ENCODE assay signal across 16 cellular contexts in the genomic region with DNA sequence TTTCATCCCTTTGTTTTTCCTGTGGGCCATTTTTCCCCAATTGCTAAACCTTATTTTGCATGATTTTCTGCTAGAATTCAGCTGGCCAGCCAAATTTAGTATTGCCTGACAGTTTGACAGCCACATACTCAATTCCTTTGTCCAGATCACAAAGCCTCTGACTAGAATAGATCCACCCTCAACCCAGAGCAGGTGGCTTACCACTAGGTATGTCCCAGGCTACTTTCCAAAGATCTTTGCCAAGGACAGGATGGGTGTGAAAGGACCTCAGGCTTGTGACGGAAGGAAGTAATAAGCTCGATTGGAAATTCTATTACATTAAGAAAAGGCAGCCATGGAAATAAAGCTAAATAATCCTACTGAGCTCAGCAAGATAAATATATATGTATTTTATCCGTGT.
"Had no signal": no experiment of that assay in that cellular context is flagged by ENCODE, and none has a peak within 500 bp of the region (broad histone marks: within the 10 kb centered on the region; RNA-seq: fewer than 3 reads in every experiment).

No MANE protein-coding gene starts in this region.

- H3K27ac ChIP-seq: coronary artery, dorsolateral prefrontal cortex, esophagus muscularis mucosa, foreskin keratinocyte, gastroesophageal sphincter, heart left ventricle, left lung, lower lobe of right lung had no signal

- H3K4me3 ChIP-seq: coronary artery, dorsolateral prefrontal cortex, esophagus muscularis mucosa, gastroesophageal sphincter, heart left ventricle, left lung, lower lobe of right lung, mucosa of descending colon had no signal

- DNase-seq: dermis blood vessel endothelial cell; effector CD4-positive, alpha-beta T cell; effector memory CD4-positive, alpha-beta T cell; foreskin keratinocyte; heart left ventricle; hippocampal formation; left cardiac atrium; left lung; left ventricle myocardium superior; lower lobe of right lung; mesenchymal stem cell; mucosa of descending colon had no signal

- H3K27me3 ChIP-seq: dorsolateral prefrontal cortex, esophagus muscularis mucosa, foreskin keratinocyte, gastroesophageal sphincter, heart left ventricle, left lung had no signal

- ATAC-seq: foreskin keratinocyte, gastroesophageal sphincter, heart left ventricle, left cardiac atrium, left lung, left ventricle myocardium superior, lower lobe of right lung, mucosa of descending colon had no signal

- H3K9me3 ChIP-seq: esophagus muscularis mucosa, gastroesophageal sphincter, heart left ventricle, left lung, lower lobe of right lung, mucosa of descending colon had no signal

- H3K36me3 ChIP-seq: esophagus muscularis mucosa, gastroesophageal sphincter, heart left ventricle, left lung, lower lobe of right lung had no signal

- H3K4me1 ChIP-seq: esophagus muscularis mucosa, foreskin keratinocyte, gastroesophageal sphincter, left lung, lower lobe of right lung had no signal
